In the genomic region with DNA sequence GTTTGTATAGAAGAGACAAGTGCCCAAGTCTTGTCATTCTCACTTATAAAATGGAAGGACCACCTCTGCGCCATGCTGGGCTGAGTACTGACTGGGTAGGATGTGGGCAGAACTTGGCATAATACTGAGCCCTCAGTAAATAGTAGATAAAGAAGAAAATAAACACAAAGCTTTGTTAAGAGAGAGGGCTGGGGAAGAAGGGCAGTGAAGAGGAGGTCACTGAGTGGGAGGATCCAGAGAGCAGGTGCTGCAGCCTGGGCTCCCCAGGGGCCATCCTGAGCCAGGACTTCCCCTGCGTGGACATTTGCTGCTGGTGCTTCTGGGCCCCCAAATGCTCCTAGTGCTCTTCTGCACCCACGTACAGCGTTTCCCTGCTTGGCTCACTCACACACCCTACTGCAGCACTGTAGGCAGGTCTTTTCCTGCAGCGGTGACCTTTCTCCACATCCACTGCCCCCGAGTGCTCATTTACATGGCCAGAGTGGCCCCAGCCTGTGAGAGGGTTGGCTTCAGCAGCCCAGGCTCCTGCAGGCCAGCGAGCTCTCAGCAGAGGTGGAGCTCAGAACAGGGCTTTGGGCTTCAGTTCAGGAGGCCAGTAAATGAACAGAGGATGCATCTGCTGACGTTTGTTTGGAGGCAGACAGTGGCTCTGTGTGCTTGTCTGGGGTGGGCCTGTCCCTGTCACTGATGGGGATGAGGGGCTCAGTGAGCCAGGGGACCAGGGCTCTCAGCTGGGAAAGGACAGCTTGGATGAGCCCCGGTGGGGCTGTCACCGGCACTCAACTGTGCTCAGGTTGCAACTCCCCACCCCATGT, we compare ENCODE assay signal across 1 cellular context.
TF ChIP-seq lines count a peak whose summit lies in the region.

No MANE protein-coding gene starts in this region.

TF ChIP-seq in GM23338, 12 proteins besides CTCF, POLR2A, EP300 and RAD21 (continued from another document):
- TF ChIP-seq, protein P1, sequence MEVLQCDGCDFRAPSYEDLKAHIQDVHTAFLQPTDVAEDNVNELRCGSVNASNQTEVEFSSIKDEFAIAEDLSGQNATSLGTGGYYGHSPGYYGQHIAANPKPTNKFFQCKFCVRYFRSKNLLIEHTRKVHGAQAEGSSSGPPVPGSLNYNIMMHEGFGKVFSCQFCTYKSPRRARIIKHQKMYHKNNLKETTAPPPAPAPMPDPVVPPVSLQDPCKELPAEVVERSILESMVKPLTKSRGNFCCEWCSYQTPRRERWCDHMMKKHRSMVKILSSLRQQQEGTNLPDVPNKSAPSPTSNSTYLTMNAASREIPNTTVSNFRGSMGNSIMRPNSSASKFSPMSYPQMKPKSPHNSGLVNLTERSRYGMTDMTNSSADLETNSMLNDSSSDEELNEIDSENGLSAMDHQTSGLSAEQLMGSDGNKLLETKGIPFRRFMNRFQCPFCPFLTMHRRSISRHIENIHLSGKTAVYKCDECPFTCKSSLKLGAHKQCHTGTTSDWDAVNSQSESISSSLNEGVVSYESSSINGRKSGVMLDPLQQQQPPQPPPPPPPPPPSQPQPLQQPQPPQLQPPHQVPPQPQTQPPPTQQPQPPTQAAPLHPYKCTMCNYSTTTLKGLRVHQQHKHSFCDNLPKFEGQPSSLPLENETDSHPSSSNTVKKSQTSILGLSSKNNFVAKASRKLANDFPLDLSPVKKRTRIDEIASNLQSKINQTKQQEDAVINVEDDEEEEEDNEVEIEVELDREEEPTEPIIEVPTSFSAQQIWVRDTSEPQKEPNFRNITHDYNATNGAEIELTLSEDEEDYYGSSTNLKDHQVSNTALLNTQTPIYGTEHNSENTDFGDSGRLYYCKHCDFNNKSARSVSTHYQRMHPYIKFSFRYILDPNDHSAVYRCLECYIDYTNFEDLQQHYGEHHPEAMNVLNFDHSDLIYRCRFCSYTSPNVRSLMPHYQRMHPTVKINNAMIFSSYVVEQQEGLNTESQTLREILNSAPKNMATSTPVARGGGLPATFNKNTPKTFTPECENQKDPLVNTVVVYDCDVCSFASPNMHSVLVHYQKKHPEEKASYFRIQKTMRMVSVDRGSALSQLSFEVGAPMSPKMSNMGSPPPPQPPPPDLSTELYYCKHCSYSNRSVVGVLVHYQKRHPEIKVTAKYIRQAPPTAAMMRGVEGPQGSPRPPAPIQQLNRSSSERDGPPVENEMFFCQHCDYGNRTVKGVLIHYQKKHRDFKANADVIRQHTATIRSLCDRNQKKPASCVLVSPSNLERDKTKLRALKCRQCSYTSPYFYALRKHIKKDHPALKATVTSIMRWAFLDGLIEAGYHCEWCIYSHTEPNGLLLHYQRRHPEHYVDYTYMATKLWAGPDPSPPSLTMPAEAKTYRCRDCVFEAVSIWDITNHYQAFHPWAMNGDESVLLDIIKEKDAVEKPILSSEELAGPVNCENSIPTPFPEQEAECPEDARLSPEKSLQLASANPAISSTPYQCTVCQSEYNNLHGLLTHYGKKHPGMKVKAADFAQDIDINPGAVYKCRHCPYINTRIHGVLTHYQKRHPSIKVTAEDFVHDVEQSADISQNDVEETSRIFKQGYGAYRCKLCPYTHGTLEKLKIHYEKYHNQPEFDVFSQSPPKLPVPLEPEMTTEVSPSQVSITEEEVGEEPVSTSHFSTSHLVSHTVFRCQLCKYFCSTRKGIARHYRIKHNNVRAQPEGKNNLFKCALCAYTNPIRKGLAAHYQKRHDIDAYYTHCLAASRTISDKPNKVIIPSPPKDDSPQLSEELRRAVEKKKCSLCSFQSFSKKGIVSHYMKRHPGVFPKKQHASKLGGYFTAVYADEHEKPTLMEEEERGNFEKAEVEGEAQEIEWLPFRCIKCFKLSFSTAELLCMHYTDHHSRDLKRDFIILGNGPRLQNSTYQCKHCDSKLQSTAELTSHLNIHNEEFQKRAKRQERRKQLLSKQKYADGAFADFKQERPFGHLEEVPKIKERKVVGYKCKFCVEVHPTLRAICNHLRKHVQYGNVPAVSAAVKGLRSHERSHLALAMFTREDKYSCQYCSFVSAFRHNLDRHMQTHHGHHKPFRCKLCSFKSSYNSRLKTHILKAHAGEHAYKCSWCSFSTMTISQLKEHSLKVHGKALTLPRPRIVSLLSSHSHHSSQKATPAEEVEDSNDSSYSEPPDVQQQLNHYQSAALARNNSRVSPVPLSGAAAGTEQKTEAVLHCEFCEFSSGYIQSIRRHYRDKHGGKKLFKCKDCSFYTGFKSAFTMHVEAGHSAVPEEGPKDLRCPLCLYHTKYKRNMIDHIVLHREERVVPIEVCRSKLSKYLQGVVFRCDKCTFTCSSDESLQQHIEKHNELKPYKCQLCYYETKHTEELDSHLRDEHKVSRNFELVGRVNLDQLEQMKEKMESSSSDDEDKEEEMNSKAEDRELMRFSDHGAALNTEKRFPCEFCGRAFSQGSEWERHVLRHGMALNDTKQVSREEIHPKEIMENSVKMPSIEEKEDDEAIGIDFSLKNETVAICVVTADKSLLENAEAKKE (CRISPR knock-in tag; IDR thresholded peaks at IDR 0.05), result no peak
- TF ChIP-seq, protein P2, sequence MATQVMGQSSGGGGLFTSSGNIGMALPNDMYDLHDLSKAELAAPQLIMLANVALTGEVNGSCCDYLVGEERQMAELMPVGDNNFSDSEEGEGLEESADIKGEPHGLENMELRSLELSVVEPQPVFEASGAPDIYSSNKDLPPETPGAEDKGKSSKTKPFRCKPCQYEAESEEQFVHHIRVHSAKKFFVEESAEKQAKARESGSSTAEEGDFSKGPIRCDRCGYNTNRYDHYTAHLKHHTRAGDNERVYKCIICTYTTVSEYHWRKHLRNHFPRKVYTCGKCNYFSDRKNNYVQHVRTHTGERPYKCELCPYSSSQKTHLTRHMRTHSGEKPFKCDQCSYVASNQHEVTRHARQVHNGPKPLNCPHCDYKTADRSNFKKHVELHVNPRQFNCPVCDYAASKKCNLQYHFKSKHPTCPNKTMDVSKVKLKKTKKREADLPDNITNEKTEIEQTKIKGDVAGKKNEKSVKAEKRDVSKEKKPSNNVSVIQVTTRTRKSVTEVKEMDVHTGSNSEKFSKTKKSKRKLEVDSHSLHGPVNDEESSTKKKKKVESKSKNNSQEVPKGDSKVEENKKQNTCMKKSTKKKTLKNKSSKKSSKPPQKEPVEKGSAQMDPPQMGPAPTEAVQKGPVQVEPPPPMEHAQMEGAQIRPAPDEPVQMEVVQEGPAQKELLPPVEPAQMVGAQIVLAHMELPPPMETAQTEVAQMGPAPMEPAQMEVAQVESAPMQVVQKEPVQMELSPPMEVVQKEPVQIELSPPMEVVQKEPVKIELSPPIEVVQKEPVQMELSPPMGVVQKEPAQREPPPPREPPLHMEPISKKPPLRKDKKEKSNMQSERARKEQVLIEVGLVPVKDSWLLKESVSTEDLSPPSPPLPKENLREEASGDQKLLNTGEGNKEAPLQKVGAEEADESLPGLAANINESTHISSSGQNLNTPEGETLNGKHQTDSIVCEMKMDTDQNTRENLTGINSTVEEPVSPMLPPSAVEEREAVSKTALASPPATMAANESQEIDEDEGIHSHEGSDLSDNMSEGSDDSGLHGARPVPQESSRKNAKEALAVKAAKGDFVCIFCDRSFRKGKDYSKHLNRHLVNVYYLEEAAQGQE (IDR thresholded peaks at IDR 0.05; ENCODE audit: unreplicated experiment), result no peak
